Comparison of ENCODE assay signal across 1 cellular context in genomic region chr17:39938140-39938869, GRCh38.
TF ChIP-seq lines count a peak whose summit lies in the region.

No MANE protein-coding gene starts in this region.

TF ChIP-seq in IMR-90, 13 proteins besides CTCF, POLR2A, EP300 and RAD21:
- TF ChIP-seq ELK1 (IDR thresholded peaks at IDR 0.05; ENCODE audit: borderline replicate concordance, low read depth, low read length) = no peak
- TF ChIP-seq MXI1 (IDR thresholded peaks at IDR 0.05; ENCODE audit: borderline replicate concordance, low read depth, low read length) = no peak
- no peak for TF ChIP-seq CEBPB (IDR thresholded peaks at IDR 0.05; ENCODE audit: low read depth, low read length)
- TF ChIP-seq CHD1 (IDR thresholded peaks at IDR 0.05; ENCODE audit: low read depth, low read length) = no peak
- TF ChIP-seq RFX5 (IDR thresholded peaks at IDR 0.05; ENCODE audit: low read depth, low read length) = no peak
- TF ChIP-seq NFE2L2 (IDR thresholded peaks at IDR 0.05; ENCODE audit: low read depth, low read length) = no peak
- TF ChIP-seq USF2 (IDR thresholded peaks at IDR 0.05; ENCODE audit: low read depth, low read length) = no peak
- TF ChIP-seq BHLHE40 (IDR thresholded peaks at IDR 0.05; ENCODE audit: low read depth, low read length) = no peak
- TF ChIP-seq FOS (IDR thresholded peaks at IDR 0.05; ENCODE audit: low read depth, low read length) = no peak
- TF ChIP-seq RCOR1 (IDR thresholded peaks at IDR 0.05; ENCODE audit: insufficient replicate concordance, low read length) = no peak
- no peak for TF ChIP-seq MAZ (IDR thresholded peaks at IDR 0.05; ENCODE audit: borderline replicate concordance, low read depth, low read length)
- TF ChIP-seq SMC3 (IDR thresholded peaks at IDR 0.05; ENCODE audit: low read depth, low read length) = no peak
- no peak for TF ChIP-seq MAFK (IDR thresholded peaks at IDR 0.05; ENCODE audit: low read depth, low read length)
TF ChIP-seq in IMR-90: peak in this region for 0.
